ENCODE assay signal across 25 cellular contexts in the genomic region with DNA sequence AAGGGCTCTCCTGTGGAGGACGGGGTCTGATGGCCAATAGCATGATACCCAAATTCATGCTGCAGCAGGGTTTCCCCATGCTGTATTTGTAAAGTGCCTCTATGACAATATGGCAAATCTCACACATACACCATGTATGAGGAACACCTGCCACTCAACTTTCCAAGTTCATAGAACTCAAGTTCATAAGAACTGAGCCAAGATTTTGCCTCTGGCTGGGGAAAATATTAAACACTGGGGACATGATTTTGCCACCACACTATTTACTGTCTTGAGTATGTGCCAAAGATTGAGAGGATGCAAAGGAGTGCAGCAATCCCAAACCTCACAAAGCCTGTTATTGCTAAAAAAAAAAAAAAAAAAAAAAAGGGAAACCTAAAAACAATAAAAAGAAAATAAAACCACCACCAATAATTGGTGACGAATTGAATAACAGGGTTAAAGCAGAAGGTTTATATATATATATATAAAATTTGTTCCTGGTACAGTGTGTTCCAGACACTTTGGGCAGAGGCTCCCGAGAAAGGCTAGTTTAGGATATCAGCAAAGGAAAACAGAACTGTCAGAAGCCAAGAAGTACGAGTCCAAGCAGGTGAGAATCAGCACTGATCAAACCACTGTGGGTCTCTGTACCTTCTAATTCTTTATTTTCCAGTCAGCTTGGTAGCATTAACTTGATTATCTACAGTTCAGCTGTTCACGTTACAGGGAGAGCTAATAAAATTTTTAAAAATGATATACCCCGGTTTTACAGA. TPM values are rescaled to one million over a fixed set of nuclear protein-coding genes. Genes with fewer than 3 reads are reported as not detected.
DNase-seq lines count a peak whose midpoint lies in the region; ATAC-seq, FAIRE-seq and TF ChIP-seq lines count a peak whose summit lies in the region.
"Had no signal": no experiment of that assay in that cellular context is flagged by ENCODE, and none has a peak within 500 bp of the region (broad histone marks: within the 10 kb centered on the region; RNA-seq: fewer than 3 reads in every experiment).

No MANE protein-coding gene starts in this region.

- ATAC-seq in left lobe of liver: peak; percentile 49
- no peak for ATAC-seq in effector memory CD8-positive, alpha-beta T cell (replicated peaks)
- ATAC-seq: GM12878, HCT116 had no signal

- H3K4me1 Mint-ChIP-seq in activated naive CD4-positive, alpha-beta T cell treated with anti-CD3 and anti-CD28 coated beads, Interleukin-2, amount 50 U/mL, for 24 hours: no peaks in the 10 kb centered on the region
- no peaks in the 10 kb centered on the region for H3K4me1 Mint-ChIP-seq in activated naive CD4-positive, alpha-beta T cell treated with anti-CD3 and anti-CD28 coated beads for 36 hours (ENCODE audit: low read depth)
- peaks cover 0 to 1% of the 10 kb centered on the region in 2 donors for H3K4me1 Mint-ChIP-seq in effector memory CD8-positive, alpha-beta T cell (ENCODE audit: low read depth in 2 of 2)
- H3K4me1 Mint-ChIP-seq: B cell; CD14-positive monocyte; CD8-positive, alpha-beta memory T cell had no signal

- H3K27me3 ChIP-seq in bronchial epithelial cell (ENCODE audit: control insufficient read depth, insufficient read depth, low read length): no peaks in the 10 kb centered on the region
- H3K27me3 ChIP-seq: BLaER1 had no signal

- CTCF ChIA-PET in activated naive CD4-positive, alpha-beta T cell treated with anti-CD3 and anti-CD28 coated beads for 36 hours (lab: Charles Lee): interaction anchor here (2.8 kb wide), 1 partner anchor 132 kb away, joined by 10 read pairs; no protein-coding TSS in a partner anchor

- FAIRE-seq in bronchial epithelial cell (lab: Jason Lieb, UNC): peak; percentile 60
- FAIRE-seq: A204.1, D721Med, GM12878, GM18507, H1 had no signal

- H3K36me3 Mint-ChIP-seq in activated naive CD4-positive, alpha-beta T cell treated with anti-CD3 and anti-CD28 coated beads, Interleukin-2, amount 50 U/mL, for 24 hours: peaks cover 9% of the 10 kb centered on the region
- peaks cover 3% of the 10 kb centered on the region for H3K36me3 Mint-ChIP-seq in activated naive CD4-positive, alpha-beta T cell treated with anti-CD3 and anti-CD28 coated beads for 36 hours (ENCODE audit: low read depth)
- H3K36me3 Mint-ChIP-seq in effector memory CD8-positive, alpha-beta T cell (ENCODE audit: insufficient read depth): peaks cover 6% of the 10 kb centered on the region

- no peaks in the 10 kb centered on the region for H3K36me3 ChIP-seq in bronchial epithelial cell (ENCODE audit: control insufficient read depth, insufficient read depth, low read length)

- H3K4me3 Mint-ChIP-seq in activated naive CD4-positive, alpha-beta T cell treated with anti-CD3 and anti-CD28 coated beads, Interleukin-2, amount 50 U/mL, for 24 hours: no peak overlapping the region
- no peak overlapping the region for H3K4me3 Mint-ChIP-seq in activated naive CD4-positive, alpha-beta T cell treated with anti-CD3 and anti-CD28 coated beads for 36 hours
- H3K4me3 Mint-ChIP-seq in effector memory CD8-positive, alpha-beta T cell: no peak overlapping the region
- H3K4me3 Mint-ChIP-seq: B cell; CD14-positive monocyte; CD4-positive, alpha-beta T cell; CD8-positive, alpha-beta memory T cell had no signal

- no peak for TF ChIP-seq CTCF in LNCaP clone FGC (IDR thresholded peaks at IDR 0.05; ENCODE audit: control insufficient read depth, extremely low read depth, insufficient read depth)
- no peak for TF ChIP-seq CTCF in bronchial epithelial cell (IDR thresholded peaks at IDR 0.05; ENCODE audit: insufficient read depth, low read length, severe bottlenecking)

- H3K27me3 Mint-ChIP-seq in activated naive CD4-positive, alpha-beta T cell treated with anti-CD3 and anti-CD28 coated beads, Interleukin-2, amount 50 U/mL, for 24 hours: no peaks in the 10 kb centered on the region
- H3K27me3 Mint-ChIP-seq in activated naive CD4-positive, alpha-beta T cell treated with anti-CD3 and anti-CD28 coated beads for 36 hours (ENCODE audit: low read depth): peaks cover 3% of the 10 kb centered on the region
- H3K27me3 Mint-ChIP-seq in effector memory CD8-positive, alpha-beta T cell: peaks cover 0 to 6% of the 10 kb centered on the region in 2 donors
- H3K27me3 Mint-ChIP-seq: B cell; CD4-positive, alpha-beta T cell had no signal

- peak overlapping the region; percentile 35 for H3K27ac Mint-ChIP-seq in activated naive CD4-positive, alpha-beta T cell treated with anti-CD3 and anti-CD28 coated beads, Interleukin-2, amount 50 U/mL, for 24 hours
- H3K27ac Mint-ChIP-seq in activated naive CD4-positive, alpha-beta T cell treated with anti-CD3 and anti-CD28 coated beads for 36 hours: no peak overlapping the region
- H3K27ac Mint-ChIP-seq in effector memory CD8-positive, alpha-beta T cell: no peak overlapping the region
- H3K27ac Mint-ChIP-seq: B cell; CD14-positive monocyte; CD4-positive, alpha-beta T cell had no signal

- intact Hi-C loops in activated naive CD4-positive, alpha-beta T cell treated with anti-CD3 and anti-CD28 coated beads for 36 hours (cut with micrococcal nuclease): no loop called here

- H3K9me3 Mint-ChIP-seq in activated naive CD4-positive, alpha-beta T cell treated with anti-CD3 and anti-CD28 coated beads, Interleukin-2, amount 50 U/mL, for 24 hours: peaks cover 14% of the 10 kb centered on the region
- H3K9me3 Mint-ChIP-seq in activated naive CD4-positive, alpha-beta T cell treated with anti-CD3 and anti-CD28 coated beads for 36 hours: peaks cover 7% of the 10 kb centered on the region
- peaks cover 0 to 8% of the 10 kb centered on the region in 2 donors for H3K9me3 Mint-ChIP-seq in effector memory CD8-positive, alpha-beta T cell

- DNase-seq in activated naive CD4-positive, alpha-beta T cell treated with anti-CD3 and anti-CD28 coated beads for 36 hours: no peak
- DNase-seq in LNCaP clone FGC (ENCODE audit: low read depth) (peak; percentile 70), bronchial epithelial cell (ENCODE audit: low read depth) (no peak), left lobe of liver (ENCODE audit: low spot score) (no peak), MV-4-11 (lab: John Stamatoyannopoulos, UW) (no peak), NCI-H345 treated with DMSO at 0.1 percent for 48 hours (lab: John Stamatoyannopoulos, UW; ENCODE audit: unreplicated experiment) (no peak)
- no peak for DNase-seq in effector memory CD8-positive, alpha-beta T cell
- DNase-seq: CD4-positive, alpha-beta T cell; CD8-positive, alpha-beta memory T cell; DMS 273 treated with DMSO at 0.1 percent for 48 hours; DMS79; EL; GDM1; GM23248; H7 had no signal

- peak overlapping the region; percentile 27; the same call in 1 of the 2 replicates for H3K4me3 ChIP-seq in LNCaP clone FGC (ENCODE audit: low read depth, low read length)
- H3K4me3 ChIP-seq in bronchial epithelial cell (ENCODE audit: low read depth, low read length): no peak overlapping the region
- H3K4me3 ChIP-seq: BLaER1, GM12878, GM23248 had no signal

RNA-seq across cellular contexts. Expression of a gene that starts 24.3 kb away (rescaled TPM):
- 10 to 100 TPM; 27.8 to 28.0 TPM for total RNA-seq in activated naive CD4-positive, alpha-beta T cell treated with anti-CD3 and anti-CD28 coated beads for 36 hours
- 6.6 and 12.5 TPM in 2 replicates for total RNA-seq in bronchial epithelial cell
- 4.2 TPM for total RNA-seq in left lobe of liver

RNA-seq across cellular contexts. Expression of a gene that starts 32.0 kb away (rescaled TPM):
- total RNA-seq in activated naive CD4-positive, alpha-beta T cell treated with anti-CD3 and anti-CD28 coated beads for 36 hours: 1 to 10 TPM; 6.9 to 7.3 TPM
- total RNA-seq in bronchial epithelial cell: 6.6 and 16.6 TPM in 2 replicates
- 10.5 TPM for total RNA-seq in left lobe of liver
